ENCODE assay signal across 9 cellular contexts in the genomic region with DNA sequence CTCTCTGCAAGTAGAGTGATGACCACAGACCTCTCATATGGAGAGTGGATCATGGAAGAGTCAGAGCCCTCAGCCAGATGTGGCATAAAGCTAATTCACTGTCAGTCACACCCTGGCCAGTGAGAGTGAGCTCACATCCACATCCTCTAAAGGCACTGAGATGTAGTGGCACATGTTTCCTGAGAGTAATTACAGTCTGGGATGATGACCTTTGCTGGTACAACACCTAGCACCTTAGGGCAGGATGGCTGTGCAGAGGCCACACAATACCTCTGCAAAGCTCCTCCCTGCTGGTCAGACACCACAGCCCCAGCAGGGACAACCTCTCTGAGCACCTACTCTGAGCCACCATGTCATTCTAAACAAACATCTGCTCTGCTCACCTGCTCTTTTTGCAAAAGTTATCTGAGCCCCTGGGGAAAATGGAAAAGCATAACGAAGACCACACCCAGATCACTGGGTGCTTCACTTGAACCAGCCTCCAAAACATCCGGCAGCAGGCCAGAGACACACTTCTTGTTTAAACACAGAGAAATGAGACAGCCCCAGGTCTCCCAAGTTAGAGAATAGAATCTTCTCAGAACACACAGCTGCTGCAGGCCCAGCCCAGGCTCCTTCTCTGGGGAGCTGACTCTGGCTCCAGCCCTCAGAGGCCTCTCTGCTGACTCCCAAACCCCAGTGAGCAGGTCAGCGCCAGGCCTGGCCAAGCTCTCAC. TPM values are rescaled to one million over a fixed set of nuclear protein-coding genes. Genes with fewer than 3 reads are reported as not detected.
DNase-seq lines count a peak whose midpoint lies in the region; ATAC-seq and TF ChIP-seq lines count a peak whose summit lies in the region.
"Had no signal": no experiment of that assay in that cellular context is flagged by ENCODE, and none has a peak within 500 bp of the region (broad histone marks: within the 10 kb centered on the region; RNA-seq: fewer than 3 reads in every experiment).

No MANE protein-coding gene starts in this region.

- H3F3A ChIP-seq in neural progenitor cell (ENCODE audit: low read depth): peaks cover 23% of the 10 kb centered on the region

- H3K27me3 Mint-ChIP-seq in neural progenitor cell (ENCODE audit: insufficient read depth, low read depth): peaks cover 4% of the 10 kb centered on the region

- intact Hi-C loops in left ventricle myocardium inferior (cut with micrococcal nuclease): no loop called here

- TF ChIP-seq CTCF in left ventricle myocardium inferior (IDR thresholded peaks at IDR 0.05; ENCODE audit: borderline replicate concordance): no peak
- no peak for TF ChIP-seq CTCF in neural progenitor cell (IDR thresholded peaks at IDR 0.05)

- no peak overlapping the region for H3K27ac Mint-ChIP-seq in neural progenitor cell
- H3K27ac Mint-ChIP-seq: nephron had no signal

- no peaks in the 10 kb centered on the region for H3K27me3 ChIP-seq in left ventricle myocardium inferior (ENCODE audit: low read depth)
- H3K27me3 ChIP-seq in neural progenitor cell: peaks cover 29% of the 10 kb centered on the region

- H3K4me1 ChIP-seq in left ventricle myocardium inferior: peaks cover 57% of the 10 kb centered on the region
- no peaks in the 10 kb centered on the region for H3K4me1 ChIP-seq in neural progenitor cell

- H3K4me3 ChIP-seq in left ventricle myocardium inferior (no peak overlapping the region), neural progenitor cell (no peak overlapping the region)

- DNase-seq in DMS53 (lab: John Stamatoyannopoulos, UW) (peak; percentile 68), RKO (ENCODE audit: low spot score) (peak; percentile 27), left ventricle myocardium inferior (no peak), NCI-H1694 treated with DMSO at 0.1 percent for 48 hours (lab: John Stamatoyannopoulos, UW) (no peak), neural progenitor cell (ENCODE audit: low spot score) (no peak)

- H3K9me3 ChIP-seq in left ventricle myocardium inferior (replicated peaks) (no peaks in the 10 kb centered on the region), neural progenitor cell (ENCODE audit: low read depth) (no peaks in the 10 kb centered on the region)

- no peaks in the 10 kb centered on the region for H4K20me1 ChIP-seq in neural progenitor cell (ENCODE audit: low read depth)

- no peaks in the 10 kb centered on the region for H3K9me3 Mint-ChIP-seq in neural progenitor cell
- H3K9me3 Mint-ChIP-seq: nephron had no signal

- H3K4me2 ChIP-seq in neural progenitor cell: no peak overlapping the region

- H3K36me3 ChIP-seq in left ventricle myocardium inferior: no peaks in the 10 kb centered on the region
- H3K36me3 ChIP-seq in neural progenitor cell: no peaks in the 10 kb centered on the region

- no peaks in the 10 kb centered on the region for H3K79me2 ChIP-seq in neural progenitor cell (ENCODE audit: low read depth)

- no peak overlapping the region for H3K9ac ChIP-seq in neural progenitor cell

- H3K4me3 Mint-ChIP-seq in neural progenitor cell: no peak overlapping the region
- H3K4me3 Mint-ChIP-seq: nephron had no signal

- ATAC-seq in HG02610 (IDR thresholded peaks at IDR 0.05; ENCODE audit: unreplicated experiment) (peak; percentile 26), GM21515 (IDR thresholded peaks at IDR 0.05; ENCODE audit: unreplicated experiment) (no peak), GM18519 (IDR thresholded peaks at IDR 0.05; ENCODE audit: low FRiP score, unreplicated experiment) (no peak)

- no peaks in the 10 kb centered on the region for H3K36me3 Mint-ChIP-seq in neural progenitor cell

- H3K27ac ChIP-seq in left ventricle myocardium inferior (replicated peaks) (peak overlapping the region; percentile 64), neural progenitor cell (no peak overlapping the region)

- peaks cover 10% of the 10 kb centered on the region for H3K4me1 Mint-ChIP-seq in neural progenitor cell

- no peak overlapping the region for H2AFZ ChIP-seq in neural progenitor cell (replicated peaks)

RNA-seq across cellular contexts. Expression of gene PITPNM2, which starts 30.3 kb away (rescaled TPM):
- total RNA-seq in left ventricle myocardium inferior (18.4 TPM), neural progenitor cell (ENCODE audit: low replicate concordance) (0.56 and 1.2 TPM in 2 replicates)

Comparison
In these comparisons a context has a peak if more than half of its experiments do, and no peak if none do; other contexts are left out.
1. DNase-seq: peak in DMS53 (single experiment) and RKO (single experiment); none in left ventricle myocardium inferior (single experiment), NCI-H1694 treated with DMSO at 0.1 percent for 48 hours (single experiment) and neural progenitor cell (single experiment).